Comparison of ENCODE assay signal across 14 cellular contexts in genomic region chr12:67484788-67485480, GRCh38.
DNase-seq lines count a peak whose midpoint lies in the region; ATAC-seq and TF ChIP-seq lines count a peak whose summit lies in the region.
"Had no signal": no experiment of that assay in that cellular context is flagged by ENCODE, and none has a peak within 500 bp of the region (broad histone marks: within the 10 kb centered on the region; RNA-seq: fewer than 3 reads in every experiment).

No MANE protein-coding gene starts in this region.

- no peak overlapping the region for H3K4me3 ChIP-seq in naive thymus-derived CD4-positive, alpha-beta T cell (ENCODE audit: low read length)

- CTCF ChIA-PET in naive thymus-derived CD4-positive, alpha-beta T cell (lab: Charles Lee): interaction anchor here (1.1 kb wide), 1 partner anchor 15 kb away, joined by 4 read pairs; no protein-coding TSS in a partner anchor

- H3K36me3 Mint-ChIP-seq in naive thymus-derived CD4-positive, alpha-beta T cell: peaks cover 0 to 13% (median 5%) of the 10 kb centered on the region in 5 donors

- H3K9me3 ChIP-seq in naive thymus-derived CD4-positive, alpha-beta T cell (ENCODE audit: control insufficient read depth in 2 of 3, low read length in 3 of 3): peaks cover 0 to 14% (median 0%) of the 10 kb centered on the region in 3 experiments

- no peaks in the 10 kb centered on the region for H3K27me3 Mint-ChIP-seq in naive thymus-derived CD4-positive, alpha-beta T cell

- peaks cover 28 to 51% (median 46%) of the 10 kb centered on the region in 7 donors for H3K4me1 Mint-ChIP-seq in naive thymus-derived CD4-positive, alpha-beta T cell

- H3K27ac Mint-ChIP-seq in naive thymus-derived CD4-positive, alpha-beta T cell: peak overlapping the region; percentile 60 to 95 (median 82)

- H3K9me3 Mint-ChIP-seq in naive thymus-derived CD4-positive, alpha-beta T cell: peaks cover 6 to 24% (median 12%) of the 10 kb centered on the region in 11 donors

- peak; percentile 47 to 52 for ATAC-seq in activated CD4-positive, CD25-positive, alpha-beta regulatory T cell treated with anti-CD3 and anti-CD28 coated beads, Interleukin-2, amount 50 U/mL, for 24 hours
- ATAC-seq in GM21576 (IDR thresholded peaks at IDR 0.05; ENCODE audit: unreplicated experiment): peak; percentile 36
- ATAC-seq in naive thymus-derived CD4-positive, alpha-beta T cell: no peak
- ATAC-seq: HCT116 had no signal

- no peak for DNase-seq in activated CD4-positive, CD25-positive, alpha-beta regulatory T cell (lab: John Stamatoyannopoulos, UW)
- peak in 5 of 9 donors; percentile 19 to 37 (median 26) for DNase-seq in naive thymus-derived CD4-positive, alpha-beta T cell
- DNase-seq in NCI-H82 treated with DMSO at 0.1 percent for 48 hours (lab: John Stamatoyannopoulos, UW; ENCODE audit: unreplicated experiment): no peak
- no peak for DNase-seq in T1000 (lab: John Stamatoyannopoulos, UW)
- no peak for DNase-seq in COR-L47 (lab: John Stamatoyannopoulos, UW)
- DNase-seq: amygdala, Karpas-422, mesenchymal stem cell, NCI-H2227 treated with DMSO at 0.1 percent for 48 hours had no signal

- no peak for TF ChIP-seq CTCF in VCaP (conservative IDR thresholded peaks at IDR 0.05)

- peaks cover 39 to 45% of the 10 kb centered on the region in 2 donors for H3K4me1 ChIP-seq in naive thymus-derived CD4-positive, alpha-beta T cell (ENCODE audit: control insufficient read depth in 2 of 2, insufficient read depth in 2 of 2, low read length in 2 of 2)

- POLR2A ChIA-PET in naive thymus-derived CD4-positive, alpha-beta T cell (lab: Charles Lee): interaction anchor here (0.6 to 3.6 kb wide), 5 partner anchors 9 to 1314 kb away, joined by 3 to 9 read pairs (median 3); partner anchors contain the start of gene DYRK2

- H3K4me3 Mint-ChIP-seq in naive thymus-derived CD4-positive, alpha-beta T cell: peak overlapping the region; percentile 3 to 74 (median 55)

- peak overlapping the region; percentile 51; the same call in 1 of the 2 replicates for H3K27ac ChIP-seq in VCaP
- H3K27ac ChIP-seq in naive thymus-derived CD4-positive, alpha-beta T cell (ENCODE audit: low read depth, low read length): peak overlapping the region; percentile 14
- H3K27ac ChIP-seq: RWPE1 had no signal

- H3K27me3 ChIP-seq in naive thymus-derived CD4-positive, alpha-beta T cell (ENCODE audit: control insufficient read depth in 2 of 2, insufficient read depth in 2 of 2, low read length in 2 of 2): no peaks in the 10 kb centered on the region

- no peaks in the 10 kb centered on the region for H3K36me3 ChIP-seq in naive thymus-derived CD4-positive, alpha-beta T cell (ENCODE audit: control insufficient read depth in 2 of 3, insufficient read depth in 3 of 3, low read length in 3 of 3)

- intact Hi-C loops in naive thymus-derived CD4-positive, alpha-beta T cell (cut with micrococcal nuclease): loop anchor here in 1 of 2 donors (5.0 kb wide), 1 partner anchor 32 kb away; no protein-coding TSS in a partner anchor

Comparison
In these comparisons a context has a peak if more than half of its experiments do, and no peak if none do; other contexts are left out.
1. DNase-seq: peak in naive thymus-derived CD4-positive, alpha-beta T cell (5 of 9); none in activated CD4-positive, CD25-positive, alpha-beta regulatory T cell (0 of 4), NCI-H82 treated with DMSO at 0.1 percent for 48 hours (single experiment), T1000 (single experiment) and COR-L47 (single experiment).